ENCODE assay signal across 17 cellular contexts in the genomic region with DNA sequence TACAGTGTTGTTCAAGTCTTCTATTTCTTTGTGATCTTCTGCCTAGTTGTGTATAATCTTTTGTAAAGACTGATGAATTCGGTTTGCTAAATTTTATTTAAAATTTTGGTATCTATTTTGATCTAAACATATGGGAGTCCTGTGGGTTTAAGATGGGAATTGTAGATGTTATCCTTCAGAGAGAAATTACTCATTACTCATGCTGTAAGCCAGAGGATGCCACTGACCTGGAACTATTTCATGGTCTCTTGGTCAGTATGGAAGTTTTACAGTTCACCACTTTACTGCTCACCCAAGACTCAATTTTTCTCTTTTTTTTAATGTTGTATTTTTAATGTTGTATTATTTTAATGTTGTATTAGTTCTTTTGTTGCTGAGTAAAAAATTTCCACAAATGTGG.
"Had no signal": no experiment of that assay in that cellular context is flagged by ENCODE, and none has a peak within 500 bp of the region (broad histone marks: within the 10 kb centered on the region; RNA-seq: fewer than 3 reads in every experiment).

No MANE protein-coding gene starts in this region.

- H3K4me3 ChIP-seq: esophagus squamous epithelium, prostate gland, right lobe of liver, spleen, stomach, testis had no signal

- ATAC-seq: right lobe of liver had no signal

- H3K27ac Mint-ChIP-seq: activated T-helper 1 cell treated with anti-CD3 and anti-CD28 coated beads, Interleukin-12 subunit alpha, Interleukin-12 subunit beta, Interleukin-2, Interleukin-4 antibody, amounts not matched to agents 30 ng/mL and 10 ng/mL and 1 ng/mL, durations not matched to agents 14 hours and 24 hours and 36 hours; mesothelial cell of epicardium; nephron progenitor cell had no signal

- FAIRE-seq: colon had no signal

- DNase-seq: activated CD4-positive, CD25-positive, alpha-beta regulatory T cell treated with anti-CD3 and anti-CD28 coated beads, Interleukin-2, amount 50 U/mL, for 72 hours; aorta; esophagus squamous epithelium; glutamatergic neuron; hypothalamus; nephron progenitor cell; occipital lobe; right lobe of liver; spleen; stomach; T-helper 1 cell; T1000; testis had no signal

- H3K4me3 Mint-ChIP-seq: activated T-helper 1 cell treated with anti-CD3 and anti-CD28 coated beads, Interleukin-12 subunit alpha, Interleukin-12 subunit beta, Interleukin-2, Interleukin-4 antibody, amounts not matched to agents 30 ng/mL and 10 ng/mL and 1 ng/mL, durations not matched to agents 14 hours and 24 hours and 36 hours; mesothelial cell of epicardium; nephron progenitor cell had no signal

- H3K4me1 Mint-ChIP-seq: mesothelial cell of epicardium, nephron progenitor cell had no signal
